Comparison of ENCODE assay signal across 25 cellular contexts in the genomic region with DNA sequence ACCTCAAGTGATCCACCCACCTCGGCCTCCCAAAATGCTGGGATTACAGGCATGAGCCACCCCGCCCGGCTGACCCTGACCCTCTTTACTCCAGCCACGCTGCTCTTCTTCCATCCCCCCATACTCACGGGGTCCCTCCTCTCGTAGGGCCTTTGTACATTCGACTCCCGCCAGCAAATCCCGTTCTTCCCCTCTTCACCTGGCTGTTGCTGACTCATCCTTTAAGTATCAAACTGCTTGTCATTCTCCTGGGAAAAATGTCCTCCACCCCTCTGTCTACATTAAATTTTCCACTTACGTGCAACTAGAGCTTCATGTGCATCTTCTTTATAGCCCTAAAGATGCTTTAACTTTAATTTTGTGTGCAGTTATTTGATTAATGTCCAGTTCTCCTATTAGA.
DNase-seq lines count a peak whose midpoint lies in the region; ATAC-seq, FAIRE-seq and TF ChIP-seq lines count a peak whose summit lies in the region.
"Had no signal": no experiment of that assay in that cellular context is flagged by ENCODE, and none has a peak within 500 bp of the region (broad histone marks: within the 10 kb centered on the region; RNA-seq: fewer than 3 reads in every experiment).

No MANE protein-coding gene starts in this region.

- in situ Hi-C loops in HepG2 (cut with HindIII; ENCODE audit: extremely low pct_ligation_motif_present, low pct_unique_long_range_greater_than_20kb): no loop called here

- H4K20me1 ChIP-seq in HepG2 (ENCODE audit: insufficient read depth, low read length): no peaks in the 10 kb centered on the region
- H4K20me1 ChIP-seq: BLaER1 treated with 17β-estradiol and CSF1 and Interleukin-3, amounts not matched to agents 10 nM and 100 nM had no signal

- no peaks in the 10 kb centered on the region for H3K36me3 Mint-ChIP-seq in natural killer cell treated with Interleukin-12 subunit alpha and Interleukin-12 subunit beta and Interleukin-15 and Interleukin-18, amount 100 ng/mL, for 72 hours
- H3K36me3 Mint-ChIP-seq: T-cell had no signal

- no peak for DNase-seq in HepG2 (ENCODE audit: low spot score)
- DNase-seq in right lobe of liver: no peak
- DNase-seq in SW480 (ENCODE audit: low spot score): peak; percentile 42
- peak; percentile 29 for DNase-seq in epithelial cell of esophagus (ENCODE audit: low read depth)
- peak; percentile 31 for DNase-seq in urothelium cell line (ENCODE audit: low spot score)
- DNase-seq in natural killer cell treated with Interleukin-12 subunit alpha and Interleukin-12 subunit beta and Interleukin-15 and Interleukin-18, amount 100 ng/mL, for 72 hours (ENCODE audit: low spot score): no peak
- DNase-seq in hippocampal formation (lab: John Stamatoyannopoulos, UW): no peak
- no peak for DNase-seq in right cardiac atrium
- DNase-seq: AML-193; CD4-positive, alpha-beta T cell; DND-41; NCI-H1092; NCI-H1436 treated with DMSO at 0.1 percent for 48 hours; NCI-H187 treated with DMSO at 0.1 percent for 48 hours; NCI-H446; NCI-H524 treated with DMSO at 0.1 percent for 48 hours; NCI-H774; Right ventricle myocardium superior; T-cell had no signal

- WGBS in HepG2 (ENCODE audit: low lambda C conversion rate): 20% methylated on average over 10 of the region's 10 CpGs
- 88% methylated on average over 6 of the region's 10 CpGs for WGBS in right lobe of liver (ENCODE audit: insufficient coverage, low coverage, low lambda C conversion rate, missing lambda C conversion rate)
- 97% methylated on average over 10 of the region's 10 CpGs for WGBS in right cardiac atrium

- no peak overlapping the region for H3K4me2 ChIP-seq in HepG2 (ENCODE audit: low read depth, low read length)
- H3K4me2 ChIP-seq: BLaER1 treated with 17β-estradiol and CSF1 and Interleukin-3, amounts not matched to agents 10 nM and 100 nM had no signal

- no peak overlapping the region for H3K27ac Mint-ChIP-seq in natural killer cell treated with Interleukin-12 subunit alpha and Interleukin-12 subunit beta and Interleukin-15 and Interleukin-18, amount 100 ng/mL, for 72 hours
- H3K27ac Mint-ChIP-seq: CD4-positive, alpha-beta T cell; IgD-negative memory B cell; T-cell had no signal

- FAIRE-seq in HepG2 (lab: Jason Lieb, UNC) (no peak), urothelium cell line (lab: Jason Lieb, UNC) (no peak)
- FAIRE-seq: A204.1, GM19239, H54 had no signal

- H2AFZ ChIP-seq in HepG2 (ENCODE audit: low read length): no peak overlapping the region

- TF ChIP-seq EP300 in HepG2 (IDR thresholded peaks at IDR 0.05; ENCODE audit: low read depth in 2 of 2, low read length in 2 of 2): no peak
- no peak for TF ChIP-seq EP300 in HepG2 (CRISPR knock-in tag; IDR thresholded peaks at IDR 0.05; ENCODE audit: borderline replicate concordance)

- H3K9me3 Mint-ChIP-seq in natural killer cell treated with Interleukin-12 subunit alpha and Interleukin-12 subunit beta and Interleukin-15 and Interleukin-18, amount 100 ng/mL, for 72 hours: no peaks in the 10 kb centered on the region
- H3K9me3 Mint-ChIP-seq: CD4-positive, alpha-beta T cell; IgD-negative memory B cell; T-cell had no signal

- peaks cover 28 to 39% of the 10 kb centered on the region in 2 donors for H3K27me3 Mint-ChIP-seq in natural killer cell treated with Interleukin-12 subunit alpha and Interleukin-12 subunit beta and Interleukin-15 and Interleukin-18, amount 100 ng/mL, for 72 hours
- H3K27me3 Mint-ChIP-seq: CD4-positive, alpha-beta T cell had no signal

- H3K27ac ChIP-seq in HepG2 (ENCODE audit: extremely low read length, insufficient read depth, low read length) (no peak overlapping the region), right lobe of liver (no peak overlapping the region), right cardiac atrium (ENCODE audit: low read length) (no peak overlapping the region)
- H3K27ac ChIP-seq: BLaER1 treated with 17β-estradiol and CSF1 and Interleukin-3, amounts not matched to agents 10 nM and 100 nM; SJSA1 had no signal

- no peaks in the 10 kb centered on the region for H3K4me1 Mint-ChIP-seq in natural killer cell treated with Interleukin-12 subunit alpha and Interleukin-12 subunit beta and Interleukin-15 and Interleukin-18, amount 100 ng/mL, for 72 hours (ENCODE audit: low read depth in 2 of 2)
- H3K4me1 Mint-ChIP-seq: T-cell had no signal

- H3K9me3 ChIP-seq in HepG2 (ENCODE audit: low read length) (no peaks in the 10 kb centered on the region), right lobe of liver (no peaks in the 10 kb centered on the region), right cardiac atrium (ENCODE audit: control insufficient read depth, low read length) (no peaks in the 10 kb centered on the region)
- H3K9me3 ChIP-seq: BLaER1 treated with 17β-estradiol and CSF1 and Interleukin-3, amounts not matched to agents 10 nM and 100 nM; SJSA1 had no signal

- intact Hi-C loops in HepG2 (cut with micrococcal nuclease; ENCODE audit: unreplicated experiment): no loop called here
- intact Hi-C loops in right lobe of liver (cut with DNase I): no loop called here
- intact Hi-C loops in right cardiac atrium (cut with DNase I): loop anchor here in 1 of 4 donors (10.0 kb wide), 1 partner anchor 169 kb away; no protein-coding TSS in a partner anchor

- no peak overlapping the region for H3K4me3 ChIP-seq in HepG2 (replicated peaks in 1 of 3; ENCODE audit: insufficient read depth in 1 of 3, low read depth in 2 of 3, low read length in 3 of 3)
- no peak overlapping the region for H3K4me3 ChIP-seq in right lobe of liver
- no peak overlapping the region for H3K4me3 ChIP-seq in epithelial cell of esophagus (ENCODE audit: low read length)
- no peak overlapping the region for H3K4me3 ChIP-seq in right cardiac atrium (ENCODE audit: low read length)
- H3K4me3 ChIP-seq: BLaER1 treated with 17β-estradiol and CSF1 and Interleukin-3, amounts not matched to agents 10 nM and 100 nM; SJSA1 had no signal

- H3K27me3 ChIP-seq in HepG2 (ENCODE audit: control insufficient read depth in 1 of 2, insufficient read depth in 2 of 2, low read length in 2 of 2): peaks cover 2 to 8% of the 10 kb centered on the region in 2 experiments; a peak in 3 of 5 replicates
- no peaks in the 10 kb centered on the region for H3K27me3 ChIP-seq in right lobe of liver
- no peaks in the 10 kb centered on the region for H3K27me3 ChIP-seq in right cardiac atrium (ENCODE audit: control insufficient read depth, insufficient read depth)
- H3K27me3 ChIP-seq: BLaER1 treated with 17β-estradiol and CSF1 and Interleukin-3, amounts not matched to agents 10 nM and 100 nM; SJSA1 had no signal

- CTCF ChIA-PET in HepG2 (lab: Yijun Ruan, JAX; ENCODE audit: low intra/inter-chr PET ratio, low total read pairs): no interaction called here

- H3K4me3 Mint-ChIP-seq in natural killer cell treated with Interleukin-12 subunit alpha and Interleukin-12 subunit beta and Interleukin-15 and Interleukin-18, amount 100 ng/mL, for 72 hours: no peak overlapping the region
- H3K4me3 Mint-ChIP-seq: CD4-positive, alpha-beta T cell; IgD-negative memory B cell; T-cell had no signal

- POLR2A ChIA-PET in HepG2 (lab: Yijun Ruan, JAX): no interaction called here

- no peak overlapping the region for H3K9ac ChIP-seq in HepG2 (ENCODE audit: insufficient read depth, low read depth, low read length)
- H3K9ac ChIP-seq: BLaER1 treated with 17β-estradiol and CSF1 and Interleukin-3, amounts not matched to agents 10 nM and 100 nM had no signal

- H3K79me2 ChIP-seq in HepG2 (ENCODE audit: insufficient read depth, low read length): no peaks in the 10 kb centered on the region

- H3K4me1 ChIP-seq in HepG2 (ENCODE audit: insufficient read depth, low read length) (peaks cover 10% of the 10 kb centered on the region), right lobe of liver (no peaks in the 10 kb centered on the region), right cardiac atrium (ENCODE audit: control insufficient read depth, insufficient read depth, low read length) (peaks cover 3% of the 10 kb centered on the region)

- TF ChIP-seq RAD21 in HepG2 (CRISPR knock-in tag; IDR thresholded peaks at IDR 0.05): no peak

- TF ChIP-seq POLR2A in HepG2 (IDR thresholded peaks at IDR 0.05; ENCODE audit: insufficient read depth in 1 of 2, low read depth in 2 of 2, low read length in 2 of 2) (no peak), right lobe of liver (IDR thresholded peaks at IDR 0.05) (no peak)

- no peak for TF ChIP-seq CTCF in HepG2 (CRISPR knock-in tag; IDR thresholded peaks at IDR 0.05)
- no peak for TF ChIP-seq CTCF in right lobe of liver (IDR thresholded peaks at IDR 0.05)
- TF ChIP-seq CTCF in epithelial cell of esophagus (IDR thresholded peaks at IDR 0.05; ENCODE audit: insufficient read depth, low read depth, low read length, missing control alignments): no peak

- ATAC-seq in HepG2 (no peak), right lobe of liver (no peak), right cardiac atrium (no peak)
- ATAC-seq in natural killer cell treated with Interleukin-12 subunit alpha and Interleukin-12 subunit beta and Interleukin-15 and Interleukin-18, amount 100 ng/mL, for 72 hours: no peak
- ATAC-seq: T-cell had no signal

- BruUV-seq in HepG2 (replicated peaks; lab: Mats Ljungman, UMichigan): no TSS peak

- H3K36me3 ChIP-seq in HepG2 (replicated peaks in 1 of 2; ENCODE audit: control insufficient read depth in 1 of 2, insufficient read depth in 2 of 2, low read length in 2 of 2) (no peaks in the 10 kb centered on the region), right lobe of liver (no peaks in the 10 kb centered on the region)
- H3K36me3 ChIP-seq: BLaER1 treated with 17β-estradiol and CSF1 and Interleukin-3, amounts not matched to agents 10 nM and 100 nM; SJSA1 had no signal

TF ChIP-seq in HepG2, 621 proteins besides CTCF, POLR2A, EP300 and RAD21:
- TF ChIP-seq MAFK (conservative IDR thresholded peaks at IDR 0.05 in 1 of 2, IDR thresholded peaks at IDR 0.05 in 1 of 2; ENCODE audit: low read length in 2 of 2): peak; percentile 32 to 44; a peak in 3 of 4 replicates
- TF ChIP-seq HES4 (CRISPR knock-in tag; IDR thresholded peaks at IDR 0.05; ENCODE audit: borderline replicate concordance): no peak
- TF ChIP-seq FOSL2 (CRISPR knock-in tag; IDR thresholded peaks at IDR 0.05): peak; percentile 26; the same call in 1 of the 2 replicates

Comparison
In these comparisons a context has a peak if more than half of its experiments do, and no peak if none do; other contexts are left out.
1. DNase-seq: peak in SW480 (single experiment), epithelial cell of esophagus (single experiment) and urothelium cell line (single experiment); none in HepG2 (single experiment), right lobe of liver (0 of 3), natural killer cell treated with Interleukin-12 subunit alpha and Interleukin-12 subunit beta and Interleukin-15 and Interleukin-18, amount 100 ng/mL, for 72 hours (single experiment), hippocampal formation (0 of 2) and right cardiac atrium (0 of 3).